In the genomic region with DNA sequence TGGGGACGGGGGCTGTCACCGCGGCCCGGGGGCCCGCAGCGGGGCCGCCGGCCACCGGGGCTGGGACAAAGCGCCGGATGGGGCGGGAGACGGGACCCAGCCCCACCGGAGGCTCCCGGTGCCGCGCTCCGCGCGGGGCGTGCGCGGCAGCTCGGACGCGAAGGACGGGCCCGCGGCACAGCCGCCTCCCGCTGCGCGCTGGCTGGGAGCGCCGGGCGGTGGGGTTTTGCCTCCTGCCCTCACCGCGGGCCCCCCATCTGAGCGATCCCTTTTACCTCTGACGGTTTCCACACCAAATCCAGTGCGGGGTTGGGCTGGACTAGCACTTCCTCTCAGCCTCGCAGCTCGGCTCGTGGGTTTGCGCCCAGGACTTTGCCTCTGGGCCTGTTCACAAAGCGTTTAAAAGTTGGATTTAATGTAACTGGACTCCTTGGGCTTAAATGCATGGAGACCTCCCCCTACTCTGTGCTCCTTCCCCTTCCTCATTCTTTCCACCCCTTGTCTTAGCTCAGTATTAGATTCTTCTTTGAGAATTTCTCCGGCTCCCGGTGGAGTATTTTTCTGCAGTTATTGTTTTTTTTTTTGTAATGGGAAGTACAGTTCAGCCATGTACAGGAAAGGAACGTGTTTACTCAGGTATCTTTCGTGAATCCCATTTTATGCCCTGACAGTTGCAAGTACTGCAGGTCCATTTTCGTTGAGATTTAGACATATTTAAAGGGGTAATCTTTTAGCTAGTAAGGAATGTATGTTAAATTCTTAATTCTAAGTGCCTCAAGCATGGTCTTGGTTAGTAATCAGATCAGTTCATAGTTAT, we compare ENCODE assay signal across 8 cellular contexts. TPM values are rescaled to one million over a fixed set of nuclear protein-coding genes. Genes with fewer than 3 reads are reported as not detected.
A peak's percentile ranks its signal among the peaks of the same experiment; 100 is the strongest.
DNase-seq lines count a peak whose midpoint lies in the region; ATAC-seq lines count a peak whose summit lies in the region.

No MANE protein-coding gene starts in this region.

- DNase-seq in activated CD4-positive, CD25-positive, alpha-beta regulatory T cell treated with anti-CD3 and anti-CD28 coated beads, Interleukin-2, amount 50 U/mL, for 72 hours, result no peak
- DNase-seq in NCI-H1092 (lab: John Stamatoyannopoulos, UW) (peak; percentile 18), UCSD-AML1 (lab: John Stamatoyannopoulos, UW; ENCODE audit: unreplicated experiment) (peak; percentile 70), dedifferentiated amniotic fluid mesenchymal stem cell (ENCODE audit: extremely low spot score) (peak; percentile 36), left lobe of liver (ENCODE audit: low spot score) (peak; percentile 70)
- peak in 2 of 3 donors; percentile 0 to 13 for DNase-seq in stimulated activated CD4-positive, alpha-beta T cell treated with anti-CD3 and anti-CD28 coated beads, TNF-alpha, amount 100 ng/mL, for 48 hours (ENCODE audit: low read depth in 3 of 3)

- peak; percentile 30 to 37 for ATAC-seq in activated CD4-positive, CD25-positive, alpha-beta regulatory T cell treated with anti-CD3 and anti-CD28 coated beads, Interleukin-2, amount 50 U/mL, for 24 hours
- ATAC-seq in HG02623 (IDR thresholded peaks at IDR 0.05; ENCODE audit: unreplicated experiment) (peak; percentile 32), left lobe of liver (peak; percentile 68)

RNA-seq across cellular contexts. Expression of gene FCHO2, which starts 0.7 kb away (rescaled TPM):
- total RNA-seq in left lobe of liver, result 9.4 TPM
